In genomic region chr19:49590071-49590970, GRCh38 we compare ENCODE assay signal across 1 cellular context.
TF ChIP-seq lines count a peak whose summit lies in the region.

No MANE protein-coding gene starts in this region.

TF ChIP-seq in HepG2, 621 proteins besides CTCF, POLR2A, EP300 and RAD21 (continued from another document and continues in another):
- TF ChIP-seq HNF4A (CRISPR knock-in tag; IDR thresholded peaks at IDR 0.05) (no peak), ZBTB38 (CRISPR knock-in tag; IDR thresholded peaks at IDR 0.05) (no peak), ZNF879 (CRISPR knock-in tag; IDR thresholded peaks at IDR 0.05) (peak; percentile 67; the same call in 1 of the 2 replicates), SUZ12 (IDR thresholded peaks at IDR 0.05; ENCODE audit: low read depth, low read length) (no peak), TGIF2 (CRISPR knock-in tag; IDR thresholded peaks at IDR 0.05) (0 out of 2 replicates have a peak, but pooled peaks have one; percentile 17), ZNF776 (CRISPR knock-in tag; IDR thresholded peaks at IDR 0.05) (peak; percentile 47; the same call in 1 of the 2 replicates), SRSF9 (IDR thresholded peaks at IDR 0.05; ENCODE audit: borderline replicate concordance, insufficient read depth, low read depth, low read length, poor library complexity, severe bottlenecking) (no peak), SNAPC2 (CRISPR knock-in tag; IDR thresholded peaks at IDR 0.05) (peak; percentile 72; the same call in 1 of the 2 replicates), ZNF333 (CRISPR knock-in tag; IDR thresholded peaks at IDR 0.05; ENCODE audit: borderline replicate concordance) (0 out of 2 replicates have a peak, but pooled peaks have one; percentile 46), CCAR2 (optimal IDR thresholded peaks at IDR 0.05; ENCODE audit: low read depth, low read length) (no peak), TEAD3 (CRISPR knock-in tag; optimal IDR thresholded peaks at IDR 0.05; ENCODE audit: borderline replicate concordance) (no peak), ZNF713 (CRISPR knock-in tag; IDR thresholded peaks at IDR 0.05) (no peak), ZSCAN12 (CRISPR knock-in tag; IDR thresholded peaks at IDR 0.05) (0 out of 2 replicates have a peak, but pooled peaks have one; percentile 28), ZNF530 (CRISPR knock-in tag; IDR thresholded peaks at IDR 0.05; ENCODE audit: low read depth) (no peak), SP5 (CRISPR knock-in tag; IDR thresholded peaks at IDR 0.05; ENCODE audit: borderline replicate concordance, low read depth) (peak; percentile 68; the same call in 1 of the 2 replicates), RNF2 (conservative IDR thresholded peaks at IDR 0.05; ENCODE audit: low read depth) (no peak), ZNF432 (CRISPR knock-in tag; IDR thresholded peaks at IDR 0.05; ENCODE audit: borderline replicate concordance) (no peak), ZNF326 (CRISPR knock-in tag; IDR thresholded peaks at IDR 0.05; ENCODE audit: borderline replicate concordance) (no peak), TMF1 (CRISPR knock-in tag; IDR thresholded peaks at IDR 0.05; ENCODE audit: low read depth) (peak; percentile 87), MAX (IDR thresholded peaks at IDR 0.05) (peak; percentile 73), FOXO4 (CRISPR knock-in tag; conservative IDR thresholded peaks at IDR 0.05) (peak; percentile 95; the same call in 1 of the 2 replicates), ZSCAN22 (CRISPR knock-in tag; IDR thresholded peaks at IDR 0.05) (no peak), ZNF33A (CRISPR knock-in tag; IDR thresholded peaks at IDR 0.05; ENCODE audit: borderline replicate concordance) (no peak), RBM39 (IDR thresholded peaks at IDR 0.05; ENCODE audit: low read depth, low read length, poor library complexity, severe bottlenecking) (peak; percentile 68), GPBP1L1 (CRISPR knock-in tag; IDR thresholded peaks at IDR 0.05) (no peak), CC2D1A (CRISPR knock-in tag; IDR thresholded peaks at IDR 0.05) (no peak), SKI (IDR thresholded peaks at IDR 0.05; ENCODE audit: partially characterized antibody) (no peak), IRF1 (CRISPR knock-in tag; IDR thresholded peaks at IDR 0.05; ENCODE audit: low read depth) (no peak), ZNF136 (CRISPR knock-in tag; IDR thresholded peaks at IDR 0.05; ENCODE audit: low read depth) (peak; percentile 71), ZNF773 (CRISPR knock-in tag; IDR thresholded peaks at IDR 0.05; ENCODE audit: borderline replicate concordance) (no peak), E2F5 (CRISPR knock-in tag; conservative IDR thresholded peaks at IDR 0.05) (no peak), ZNF614 (CRISPR knock-in tag; IDR thresholded peaks at IDR 0.05; ENCODE audit: borderline replicate concordance) (no peak; the same call in 1 of the 2 replicates), ZBTB25 (CRISPR knock-in tag; IDR thresholded peaks at IDR 0.05) (no peak), MLXIP (CRISPR knock-in tag; IDR thresholded peaks at IDR 0.05; ENCODE audit: borderline replicate concordance) (no peak), ZNF121 (CRISPR knock-in tag; IDR thresholded peaks at IDR 0.05) (no peak), ARID3A (IDR thresholded peaks at IDR 0.05; ENCODE audit: low read depth, low read length) (no peak), STAG1 (CRISPR knock-in tag; IDR thresholded peaks at IDR 0.05) (0 out of 2 replicates have a peak, but pooled peaks have one; percentile 8), ZNF24 (IDR thresholded peaks at IDR 0.05) (no peak), ETV5 (CRISPR knock-in tag; IDR thresholded peaks at IDR 0.05; ENCODE audit: borderline replicate concordance) (peak; percentile 66), THAP9 (CRISPR knock-in tag; IDR thresholded peaks at IDR 0.05; ENCODE audit: borderline replicate concordance) (peak; percentile 60; the same call in 1 of the 2 replicates), ZNF30 (CRISPR knock-in tag; IDR thresholded peaks at IDR 0.05) (0 out of 2 replicates have a peak, but pooled peaks have one; percentile 29), ATM (IDR thresholded peaks at IDR 0.05; ENCODE audit: borderline replicate concordance) (no peak), ZNF563 (CRISPR knock-in tag; IDR thresholded peaks at IDR 0.05) (peak; percentile 93)
- TF ChIP-seq, protein P1, sequence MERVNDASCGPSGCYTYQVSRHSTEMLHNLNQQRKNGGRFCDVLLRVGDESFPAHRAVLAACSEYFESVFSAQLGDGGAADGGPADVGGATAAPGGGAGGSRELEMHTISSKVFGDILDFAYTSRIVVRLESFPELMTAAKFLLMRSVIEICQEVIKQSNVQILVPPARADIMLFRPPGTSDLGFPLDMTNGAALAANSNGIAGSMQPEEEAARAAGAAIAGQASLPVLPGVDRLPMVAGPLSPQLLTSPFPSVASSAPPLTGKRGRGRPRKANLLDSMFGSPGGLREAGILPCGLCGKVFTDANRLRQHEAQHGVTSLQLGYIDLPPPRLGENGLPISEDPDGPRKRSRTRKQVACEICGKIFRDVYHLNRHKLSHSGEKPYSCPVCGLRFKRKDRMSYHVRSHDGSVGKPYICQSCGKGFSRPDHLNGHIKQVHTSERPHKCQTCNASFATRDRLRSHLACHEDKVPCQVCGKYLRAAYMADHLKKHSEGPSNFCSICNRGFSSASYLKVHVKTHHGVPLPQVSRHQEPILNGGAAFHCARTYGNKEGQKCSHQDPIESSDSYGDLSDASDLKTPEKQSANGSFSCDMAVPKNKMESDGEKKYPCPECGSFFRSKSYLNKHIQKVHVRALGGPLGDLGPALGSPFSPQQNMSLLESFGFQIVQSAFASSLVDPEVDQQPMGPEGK (CRISPR knock-in tag; IDR thresholded peaks at IDR 0.05): peak; percentile 69
- TF ChIP-seq, protein P2, sequence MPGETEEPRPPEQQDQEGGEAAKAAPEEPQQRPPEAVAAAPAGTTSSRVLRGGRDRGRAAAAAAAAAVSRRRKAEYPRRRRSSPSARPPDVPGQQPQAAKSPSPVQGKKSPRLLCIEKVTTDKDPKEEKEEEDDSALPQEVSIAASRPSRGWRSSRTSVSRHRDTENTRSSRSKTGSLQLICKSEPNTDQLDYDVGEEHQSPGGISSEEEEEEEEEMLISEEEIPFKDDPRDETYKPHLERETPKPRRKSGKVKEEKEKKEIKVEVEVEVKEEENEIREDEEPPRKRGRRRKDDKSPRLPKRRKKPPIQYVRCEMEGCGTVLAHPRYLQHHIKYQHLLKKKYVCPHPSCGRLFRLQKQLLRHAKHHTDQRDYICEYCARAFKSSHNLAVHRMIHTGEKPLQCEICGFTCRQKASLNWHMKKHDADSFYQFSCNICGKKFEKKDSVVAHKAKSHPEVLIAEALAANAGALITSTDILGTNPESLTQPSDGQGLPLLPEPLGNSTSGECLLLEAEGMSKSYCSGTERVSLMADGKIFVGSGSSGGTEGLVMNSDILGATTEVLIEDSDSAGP (CRISPR knock-in tag; IDR thresholded peaks at IDR 0.05; ENCODE audit: borderline replicate concordance): peak; percentile 82
- TF ChIP-seq, protein P3, sequence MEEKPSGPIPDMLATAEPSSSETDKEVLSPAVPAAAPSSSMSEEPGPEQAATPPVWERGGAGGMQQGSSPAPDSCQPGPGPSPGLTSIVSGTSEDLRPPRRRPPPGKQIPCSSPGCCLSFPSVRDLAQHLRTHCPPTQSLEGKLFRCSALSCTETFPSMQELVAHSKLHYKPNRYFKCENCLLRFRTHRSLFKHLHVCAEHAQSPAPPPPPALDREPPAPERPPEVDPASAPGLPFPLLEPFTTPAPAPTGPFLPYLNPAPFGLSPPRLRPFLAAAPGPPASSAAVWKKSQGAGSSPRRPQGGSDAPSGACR (CRISPR knock-in tag; IDR thresholded peaks at IDR 0.05): 0 out of 2 replicates have a peak, but pooled peaks have one; percentile 58
